ENCODE assay signal across 8 cellular contexts in the genomic region with DNA sequence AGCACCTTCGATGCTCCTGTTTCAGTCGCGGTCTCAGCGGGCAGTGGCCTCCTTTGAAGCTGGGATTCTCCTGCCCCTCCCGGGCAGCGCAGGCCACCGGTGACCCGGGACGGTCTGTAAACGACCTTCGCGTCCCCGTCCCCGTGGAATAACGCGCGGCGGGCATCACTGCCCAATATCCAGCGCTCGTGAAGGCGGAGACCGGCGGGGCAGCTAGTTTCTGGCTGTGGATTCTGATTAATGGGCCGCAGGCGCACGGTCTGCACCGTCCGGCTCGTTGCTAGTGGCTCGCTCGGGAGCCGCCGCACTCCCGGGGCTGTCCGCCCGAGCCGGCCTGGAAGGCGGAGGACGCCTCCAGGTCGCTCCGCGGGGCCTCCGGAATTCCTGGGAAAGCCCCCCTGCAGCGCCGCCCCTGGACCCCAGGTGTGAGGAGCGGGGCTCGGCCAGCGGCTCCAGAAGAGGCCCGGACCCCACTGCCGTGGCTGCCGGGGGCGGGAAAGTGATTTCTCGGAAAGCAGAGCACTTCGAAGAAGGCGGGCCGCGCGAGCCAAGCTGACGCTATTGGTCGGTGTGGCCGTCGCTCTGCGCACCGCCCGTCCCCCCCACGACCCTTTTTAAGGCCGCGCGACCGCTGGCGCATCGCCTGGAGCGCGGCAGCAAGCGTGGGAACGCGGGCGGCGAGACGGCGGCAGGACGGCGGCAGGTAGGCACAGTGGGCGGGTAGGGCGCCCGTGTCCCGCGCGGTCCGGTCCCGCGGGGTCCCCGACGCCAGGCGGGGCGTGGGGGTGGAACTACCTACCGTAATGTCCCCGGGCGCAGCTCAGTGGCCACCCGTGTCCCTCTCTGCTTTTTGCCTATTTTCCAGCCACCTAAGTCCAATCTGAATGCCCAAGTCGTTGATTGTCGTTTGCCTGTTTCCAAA. TPM values are rescaled to one million over a fixed set of nuclear protein-coding genes. Genes with fewer than 3 reads are reported as not detected.
DNase-seq lines count a peak whose midpoint lies in the region; ATAC-seq and TF ChIP-seq lines count a peak whose summit lies in the region.

A gene with protein sequence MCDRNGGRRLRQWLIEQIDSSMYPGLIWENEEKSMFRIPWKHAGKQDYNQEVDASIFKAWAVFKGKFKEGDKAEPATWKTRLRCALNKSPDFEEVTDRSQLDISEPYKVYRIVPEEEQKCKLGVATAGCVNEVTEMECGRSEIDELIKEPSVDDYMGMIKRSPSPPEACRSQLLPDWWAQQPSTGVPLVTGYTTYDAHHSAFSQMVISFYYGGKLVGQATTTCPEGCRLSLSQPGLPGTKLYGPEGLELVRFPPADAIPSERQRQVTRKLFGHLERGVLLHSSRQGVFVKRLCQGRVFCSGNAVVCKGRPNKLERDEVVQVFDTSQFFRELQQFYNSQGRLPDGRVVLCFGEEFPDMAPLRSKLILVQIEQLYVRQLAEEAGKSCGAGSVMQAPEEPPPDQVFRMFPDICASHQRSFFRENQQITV (plus strand): TSS at position 642 of the 922 bp plus-strand sequence. CDS start 3,854 bp downstream, outside the sequence.

- no peaks in the 10 kb centered on the region for H3K36me3 ChIP-seq in CD4-positive, alpha-beta memory T cell (ENCODE audit: insufficient read depth, low read length)
- H3K36me3 ChIP-seq in heart left ventricle (peaks cover 0 to 9% (median 0%) of the 10 kb centered on the region in 9 donors), prostate gland (no peaks in the 10 kb centered on the region), upper lobe of right lung (no peaks in the 10 kb centered on the region)

- H3K4me3 ChIP-seq in CD4-positive, alpha-beta memory T cell (ENCODE audit: low read length in 2 of 2), result peak within 1 kb of the TSS in 1 of 2 donors; percentile 42
- H3K4me3 ChIP-seq in heart left ventricle (peak within 1 kb of the TSS; percentile 36 to 84 (median 64)), prostate gland (peak within 1 kb of the TSS; percentile 27 to 41), upper lobe of right lung (peak within 1 kb of the TSS; percentile 65)

- peaks cover 34% of the 10 kb centered on the region for H3K4me1 ChIP-seq in CD4-positive, alpha-beta memory T cell (ENCODE audit: insufficient read depth, low read length)
- H3K4me1 ChIP-seq in heart left ventricle (peaks cover 0 to 59% (median 13%) of the 10 kb centered on the region in 12 donors), prostate gland (replicated peaks) (no peaks in the 10 kb centered on the region), upper lobe of right lung (peaks cover 17% of the 10 kb centered on the region)

- H3K36me3 Mint-ChIP-seq in CD4-positive, alpha-beta memory T cell, result no peaks in the 10 kb centered on the region

- POLR2A ChIA-PET in CD4-positive, alpha-beta memory T cell (lab: Charles Lee; ENCODE audit: partially characterized antibody), result interaction anchor here (1.6 kb wide), 1 partner anchor 10 kb away, joined by 4 read pairs; no protein-coding TSS in a partner anchor

- no peaks in the 10 kb centered on the region for H3K9me3 ChIP-seq in CD4-positive, alpha-beta memory T cell (ENCODE audit: control insufficient read depth in 1 of 2, low read length in 2 of 2)
- H3K9me3 ChIP-seq in heart left ventricle, result no peaks in the 10 kb centered on the region
- H3K9me3 ChIP-seq in prostate gland, result no peaks in the 10 kb centered on the region
- no peaks in the 10 kb centered on the region for H3K9me3 ChIP-seq in upper lobe of right lung

- no peak within 1 kb of the TSS for H3K27ac ChIP-seq in CD4-positive, alpha-beta memory T cell (ENCODE audit: low read depth, low read length)
- H3K27ac ChIP-seq in heart left ventricle (peak within 1 kb of the TSS in 8 of 12 donors; percentile 7 to 89 (median 42)), prostate gland (no peak within 1 kb of the TSS), upper lobe of right lung (peak within 1 kb of the TSS; percentile 73)

- TF ChIP-seq POLR2A in heart left ventricle (IDR thresholded peaks at IDR 0.05) (peak in 1 of 2 donors; percentile 59), prostate gland (IDR thresholded peaks at IDR 0.05) (peak; percentile 57)

- peaks cover 0 to 2% (median 0%) of the 10 kb centered on the region in 8 donors for H3K9me3 Mint-ChIP-seq in CD4-positive, alpha-beta memory T cell

- CTCF ChIA-PET in CD4-positive, alpha-beta memory T cell (lab: Charles Lee; ENCODE audit: partially characterized antibody), result interaction anchor here (1.3 kb wide), 1 partner anchor 79 kb away, joined by 3 read pairs; no protein-coding TSS in a partner anchor

- intact Hi-C loops in CD4-positive, alpha-beta memory T cell (cut with micrococcal nuclease), result no loop called here
- intact Hi-C loops in heart left ventricle (cut with DNase I) (loop anchor here in 2 of 10 donors (5.0 kb wide), 2 partner anchors 69 to 76 kb away; no protein-coding TSS in a partner anchor), prostate gland (cut with DNase I) (no loop called here), upper lobe of right lung (cut with DNase I) (no loop called here)

- peaks cover 12% of the 10 kb centered on the region for H3K27me3 ChIP-seq in CD4-positive, alpha-beta memory T cell (ENCODE audit: insufficient read depth, low read length)
- peaks cover 0 to 73% (median 16%) of the 10 kb centered on the region in 9 donors for H3K27me3 ChIP-seq in heart left ventricle
- no peaks in the 10 kb centered on the region for H3K27me3 ChIP-seq in prostate gland (replicated peaks; ENCODE audit: insufficient read depth)
- H3K27me3 ChIP-seq in upper lobe of right lung, result peaks cover 28% of the 10 kb centered on the region

- H3K27me3 Mint-ChIP-seq in CD4-positive, alpha-beta memory T cell, result peaks cover 23 to 27% of the 10 kb centered on the region in 2 donors

- peak within 1 kb of the TSS in 3 of 7 donors; percentile 17 to 53 (median 27) for H3K27ac Mint-ChIP-seq in CD4-positive, alpha-beta memory T cell

- DNase-seq in CD4-positive, alpha-beta memory T cell, result peak; percentile 37 to 49 (median 46)
- DNase-seq in NCI-H2171 treated with DMSO at 0.1 percent for 48 hours (lab: John Stamatoyannopoulos, UW) (peak; percentile 68), activated gamma-delta T cell (lab: John Stamatoyannopoulos, UW) (peak; percentile 61), heart left ventricle (peak; percentile 75 to 91 (median 80)), prostate gland (ENCODE audit: low spot score) (peak; percentile 17), upper lobe of right lung (peak; percentile 91), COR-L47 (lab: John Stamatoyannopoulos, UW) (no peak)

- ATAC-seq in GM21515 (IDR thresholded peaks at IDR 0.05; ENCODE audit: unreplicated experiment), result peak; percentile 42
- ATAC-seq in heart left ventricle, result peak in 3 of 4 donors; percentile 79 to 94 (median 90)
- peak; percentile 91 for ATAC-seq in upper lobe of right lung

- TF ChIP-seq CTCF in heart left ventricle (IDR thresholded peaks at IDR 0.05) (no peak), prostate gland (IDR thresholded peaks at IDR 0.05) (no peak), upper lobe of right lung (IDR thresholded peaks at IDR 0.05) (no peak)

- 1 to 6% (median 3%) methylated on average over 19 to 102 of the region's 102 CpGs for WGBS in heart left ventricle, 4 donors
- 1% methylated on average over 66 of the region's 102 CpGs for WGBS in prostate gland

- H3K4me1 Mint-ChIP-seq in CD4-positive, alpha-beta memory T cell, result peaks cover 23 to 36% (median 30%) of the 10 kb centered on the region in 4 donors

- H3K4me3 Mint-ChIP-seq in CD4-positive, alpha-beta memory T cell, result peak within 1 kb of the TSS; percentile 62 to 92 (median 83)

RNA-seq across cellular contexts. Expression of the gene that starts here (rescaled TPM):
- total RNA-seq in CD4-positive, alpha-beta memory T cell, result 1 to 10 TPM; 1.4 to 1.5 TPM
- 1 to 10 TPM in 1 of 2 donors, under 1 TPM in 1; 0.48 to 4.0 TPM for polyA plus RNA-seq in CD4-positive, alpha-beta memory T cell
- total RNA-seq in heart left ventricle, result 10 to 100 TPM in 2 of 9 donors, 1 to 10 TPM in 7; 1.8 to 31.8 (median 3.8) TPM
- 1 to 10 TPM; 1.0 to 2.1 TPM for polyA plus RNA-seq in heart left ventricle
- total RNA-seq in prostate gland, result 10 to 100 TPM in 1 of 2 donors, 1 to 10 TPM in 1; 1.8 to 21.2 TPM
- total RNA-seq in upper lobe of right lung, result 43.1 TPM

Comparison
In these comparisons a context has a peak if more than half of its experiments do, and no peak if none do; other contexts are left out.
1. H3K27ac ChIP-seq: peak in heart left ventricle (8 of 12) and upper lobe of right lung (single experiment); none in CD4-positive, alpha-beta memory T cell (single experiment) and prostate gland (0 of 2).
2. Peak in every context shown above with its lines, with median percentiles within 50 percentile points of each other: ATAC-seq.